ENCODE assay signal across 12 cellular contexts in genomic region chr4:36280555-36280954, GRCh38. TPM values are rescaled to one million over a fixed set of nuclear protein-coding genes. Genes with fewer than 3 reads are reported as not detected.
DNase-seq lines count a peak whose midpoint lies in the region; ATAC-seq lines count a peak whose summit lies in the region.
"Had no signal": no experiment of that assay in that cellular context is flagged by ENCODE, and none has a peak within 500 bp of the region (broad histone marks: within the 10 kb centered on the region; RNA-seq: fewer than 3 reads in every experiment).

No MANE protein-coding gene starts in this region.

- no peak for DNase-seq in activated CD4-positive, alpha-beta T cell treated with anti-CD3 and anti-CD28 coated beads, Interleukin-2, amount 10 ng/mL, durations not matched to agents 24 days and 14 days
- no peak for DNase-seq in activated CD4-positive, alpha-beta T cell treated with anti-CD3 and anti-CD28 coated beads for 1 hour
- no peak for DNase-seq in activated T-helper 1 cell treated with anti-CD3 and anti-CD28 coated beads, Interleukin-12 subunit alpha, Interleukin-12 subunit beta, Interleukin-2, Interleukin-4 antibody, amounts not matched to agents 30 ng/mL and 10 ng/mL and 1 ng/mL, durations not matched to agents 14 hours and 24 hours and 36 hours (ENCODE audit: low spot score)
- DNase-seq in kidney glomerular epithelial cell (lab: John Stamatoyannopoulos, UW), result peak; percentile 9
- no peak for DNase-seq in foreskin melanocyte
- DNase-seq in activated naive CD4-positive, alpha-beta T cell treated with Interleukin-2 at 50 U/mL for 16 hours, result no peak
- DNase-seq: EL, IMR-90, Right ventricle myocardium superior had no signal

- intact Hi-C loops in activated CD4-positive, alpha-beta T cell treated with anti-CD3 and anti-CD28 coated beads, Interleukin-2, amount 10 ng/mL, durations not matched to agents 24 days and 14 days (cut with micrococcal nuclease), result loop anchor here (10.0 kb wide), 1 partner anchor 306 kb away; no protein-coding TSS in a partner anchor
- intact Hi-C loops in activated T-helper 1 cell treated with anti-CD3 and anti-CD28 coated beads, Interleukin-12 subunit alpha, Interleukin-12 subunit beta, Interleukin-2, Interleukin-4 antibody, amounts not matched to agents 30 ng/mL and 10 ng/mL and 1 ng/mL, durations not matched to agents 14 hours and 24 hours and 36 hours (cut with micrococcal nuclease), result loop anchor here (10.0 kb wide), 1 partner anchor 274 kb away; no protein-coding TSS in a partner anchor

- peaks cover 5% of the 10 kb centered on the region for H3K36me3 Mint-ChIP-seq in activated CD4-positive, alpha-beta T cell treated with anti-CD3 and anti-CD28 coated beads, Interleukin-2, amount 10 ng/mL, durations not matched to agents 24 days and 14 days (ENCODE audit: low read depth)
- H3K36me3 Mint-ChIP-seq in activated T-helper 1 cell treated with anti-CD3 and anti-CD28 coated beads, Interleukin-12 subunit alpha, Interleukin-12 subunit beta, Interleukin-2, Interleukin-4 antibody, amounts not matched to agents 30 ng/mL and 10 ng/mL and 1 ng/mL, durations not matched to agents 14 hours and 24 hours and 36 hours (ENCODE audit: low read depth), result peaks cover 32% of the 10 kb centered on the region

- H3K9me3 Mint-ChIP-seq in activated CD4-positive, alpha-beta T cell treated with anti-CD3 and anti-CD28 coated beads, Interleukin-2, amount 10 ng/mL, durations not matched to agents 24 days and 14 days, result peaks cover 9% of the 10 kb centered on the region
- peaks cover 15% of the 10 kb centered on the region for H3K9me3 Mint-ChIP-seq in activated T-helper 1 cell treated with anti-CD3 and anti-CD28 coated beads, Interleukin-12 subunit alpha, Interleukin-12 subunit beta, Interleukin-2, Interleukin-4 antibody, amounts not matched to agents 30 ng/mL and 10 ng/mL and 1 ng/mL, durations not matched to agents 14 hours and 24 hours and 36 hours
- H3K9me3 Mint-ChIP-seq: dendritic cell treated with granulocyte-macrophage colony-stimulating factor and Interleukin-4, amounts not matched to agents 40 ng/mL and 50 ng/mL, for 4 days had no signal

- no peak for ATAC-seq in HG02840 (IDR thresholded peaks at IDR 0.05; ENCODE audit: low FRiP score, unreplicated experiment)

- peak overlapping the region; percentile 80 for H3K27ac Mint-ChIP-seq in activated CD4-positive, alpha-beta T cell treated with anti-CD3 and anti-CD28 coated beads, Interleukin-2, amount 10 ng/mL, durations not matched to agents 24 days and 14 days
- H3K27ac Mint-ChIP-seq in activated T-helper 1 cell treated with anti-CD3 and anti-CD28 coated beads, Interleukin-12 subunit alpha, Interleukin-12 subunit beta, Interleukin-2, Interleukin-4 antibody, amounts not matched to agents 30 ng/mL and 10 ng/mL and 1 ng/mL, durations not matched to agents 14 hours and 24 hours and 36 hours, result peak overlapping the region; percentile 19
- H3K27ac Mint-ChIP-seq: dendritic cell treated with granulocyte-macrophage colony-stimulating factor and Interleukin-4, amounts not matched to agents 40 ng/mL and 50 ng/mL, for 4 days had no signal

- H3K4me1 Mint-ChIP-seq in activated CD4-positive, alpha-beta T cell treated with anti-CD3 and anti-CD28 coated beads, Interleukin-2, amount 10 ng/mL, durations not matched to agents 24 days and 14 days, result peaks cover 78% of the 10 kb centered on the region
- H3K4me1 Mint-ChIP-seq in activated T-helper 1 cell treated with anti-CD3 and anti-CD28 coated beads, Interleukin-12 subunit alpha, Interleukin-12 subunit beta, Interleukin-2, Interleukin-4 antibody, amounts not matched to agents 30 ng/mL and 10 ng/mL and 1 ng/mL, durations not matched to agents 14 hours and 24 hours and 36 hours (ENCODE audit: low read depth), result peaks cover 93% of the 10 kb centered on the region

- H3K27me3 Mint-ChIP-seq in activated CD4-positive, alpha-beta T cell treated with anti-CD3 and anti-CD28 coated beads, Interleukin-2, amount 10 ng/mL, durations not matched to agents 24 days and 14 days, result no peaks in the 10 kb centered on the region
- H3K27me3 Mint-ChIP-seq in activated T-helper 1 cell treated with anti-CD3 and anti-CD28 coated beads, Interleukin-12 subunit alpha, Interleukin-12 subunit beta, Interleukin-2, Interleukin-4 antibody, amounts not matched to agents 30 ng/mL and 10 ng/mL and 1 ng/mL, durations not matched to agents 14 hours and 24 hours and 36 hours (ENCODE audit: insufficient read depth), result no peaks in the 10 kb centered on the region
- H3K27me3 Mint-ChIP-seq: dendritic cell treated with granulocyte-macrophage colony-stimulating factor and Interleukin-4, amounts not matched to agents 40 ng/mL and 50 ng/mL, for 4 days had no signal

- no peak overlapping the region for H3K4me3 Mint-ChIP-seq in activated CD4-positive, alpha-beta T cell treated with anti-CD3 and anti-CD28 coated beads, Interleukin-2, amount 10 ng/mL, durations not matched to agents 24 days and 14 days
- H3K4me3 Mint-ChIP-seq in activated T-helper 1 cell treated with anti-CD3 and anti-CD28 coated beads, Interleukin-12 subunit alpha, Interleukin-12 subunit beta, Interleukin-2, Interleukin-4 antibody, amounts not matched to agents 30 ng/mL and 10 ng/mL and 1 ng/mL, durations not matched to agents 14 hours and 24 hours and 36 hours, result peak overlapping the region; percentile 3
- H3K4me3 Mint-ChIP-seq: dendritic cell treated with granulocyte-macrophage colony-stimulating factor and Interleukin-4, amounts not matched to agents 40 ng/mL and 50 ng/mL, for 4 days had no signal

- peak overlapping the region; percentile 66 for H3K27ac ChIP-seq in temporal lobe (ENCODE audit: low read depth, low read length)

RNA-seq across cellular contexts. Expression of gene DTHD1, which starts 0.9 kb away (rescaled TPM):
- total RNA-seq in activated CD4-positive, alpha-beta T cell treated with anti-CD3 and anti-CD28 coated beads, Interleukin-2, amount 10 ng/mL, durations not matched to agents 24 days and 14 days, result 0.49 and 0.95 TPM in 2 replicates
- total RNA-seq in activated T-helper 1 cell treated with anti-CD3 and anti-CD28 coated beads, Interleukin-12 subunit alpha, Interleukin-12 subunit beta, Interleukin-2, Interleukin-4 antibody, amounts not matched to agents 30 ng/mL and 10 ng/mL and 1 ng/mL, durations not matched to agents 14 hours and 24 hours and 36 hours, result 0.86 and 1.0 TPM in 2 replicates
- 0.74 TPM for total RNA-seq in temporal lobe
- total RNA-seq: IMR-90, Right ventricle myocardium superior had no signal

RNA-seq across cellular contexts. Expression of gene ARAP2, which starts 36.2 kb away (rescaled TPM):
- total RNA-seq in activated CD4-positive, alpha-beta T cell treated with anti-CD3 and anti-CD28 coated beads, Interleukin-2, amount 10 ng/mL, durations not matched to agents 24 days and 14 days, result 45.3 and 45.4 TPM in 2 replicates
- 40.1 and 54.9 TPM in 2 replicates for total RNA-seq in activated T-helper 1 cell treated with anti-CD3 and anti-CD28 coated beads, Interleukin-12 subunit alpha, Interleukin-12 subunit beta, Interleukin-2, Interleukin-4 antibody, amounts not matched to agents 30 ng/mL and 10 ng/mL and 1 ng/mL, durations not matched to agents 14 hours and 24 hours and 36 hours
- 55.1 TPM for total RNA-seq in temporal lobe
